In genomic region chr7:138549082-138549481, GRCh38 we compare ENCODE assay signal across 13 cellular contexts.
"Had no signal": no experiment of that assay in that cellular context is flagged by ENCODE, and none has a peak within 500 bp of the region (broad histone marks: within the 10 kb centered on the region; RNA-seq: fewer than 3 reads in every experiment).

No MANE protein-coding gene starts in this region.

- ATAC-seq: stimulated activated effector memory CD8-positive, alpha-beta T cell treated with anti-CD3 and anti-CD28 coated beads, Interleukin-12 subunit alpha, Interleukin-12 subunit beta, amount 100 ng/mL, for 72 hours; T-cell had no signal

- H3K9ac ChIP-seq: SK-N-SH had no signal

- H3K9me3 ChIP-seq: colonic mucosa, SK-N-SH had no signal

- H3K4me3 ChIP-seq: colonic mucosa had no signal

- H3K4me2 ChIP-seq: SK-N-SH had no signal

- H3K27ac Mint-ChIP-seq: activated naive CD4-positive, alpha-beta T cell treated with anti-CD3 and anti-CD28 coated beads for 36 hours; activated T-helper 2 cell treated with anti-CD3 and anti-CD28 coated beads, Interferon-gamma antibody, Interleukin-2, Interleukin-4, amounts not matched to agents 10 μg/mL and 5 μg/mL and 100 μg/mL, durations not matched to agents 14 hours and 24 hours and 36 hours; stimulated activated effector memory CD8-positive, alpha-beta T cell treated with anti-CD3 and anti-CD28 coated beads, Interleukin-12 subunit alpha, Interleukin-12 subunit beta, amount 100 ng/mL, for 72 hours; T-cell had no signal

- H3K4me3 Mint-ChIP-seq: activated naive CD4-positive, alpha-beta T cell treated with anti-CD3 and anti-CD28 coated beads for 36 hours; stimulated activated effector memory CD8-positive, alpha-beta T cell treated with anti-CD3 and anti-CD28 coated beads, Interleukin-12 subunit alpha, Interleukin-12 subunit beta, amount 100 ng/mL, for 72 hours; T-cell had no signal

- H3K27me3 ChIP-seq: colonic mucosa had no signal

- H3K27ac ChIP-seq: colonic mucosa, epithelial cell of prostate had no signal

- DNase-seq: activated CD4-positive, CD25-positive, alpha-beta regulatory T cell treated with anti-CD3 and anti-CD28 coated beads, Interleukin-2, amount 50 U/mL, for 72 hours; activated naive CD4-positive, alpha-beta T cell treated with anti-CD3 and anti-CD28 coated beads for 36 hours; central memory CD4-positive, alpha-beta T cell; colonic mucosa; effector CD4-positive, alpha-beta T cell; glutamatergic neuron; kidney glomerular epithelial cell; SK-N-SH; T-cell; T-helper 9 cell had no signal

- H3K27me3 Mint-ChIP-seq: T-cell had no signal

- H3K4me1 ChIP-seq: colonic mucosa had no signal

- H3K4me1 Mint-ChIP-seq: stimulated activated effector memory CD8-positive, alpha-beta T cell treated with anti-CD3 and anti-CD28 coated beads, Interleukin-12 subunit alpha, Interleukin-12 subunit beta, amount 100 ng/mL, for 72 hours; T-cell had no signal
